In genomic region chr12:57276935-57277563, GRCh38 we compare ENCODE assay signal across 8 cellular contexts. TPM values are rescaled to one million over a fixed set of nuclear protein-coding genes. Genes with fewer than 3 reads are reported as not detected.
A peak's percentile ranks its signal among the peaks of the same experiment; 100 is the strongest.
DNase-seq lines count a peak whose midpoint lies in the region; ATAC-seq, FAIRE-seq and TF ChIP-seq lines count a peak whose summit lies in the region.

No MANE protein-coding gene starts in this region.

- dilution Hi-C loops in keratinocyte (cut with MboI; ENCODE audit: extremely low pct_ligation_motif_present, low sequenced_read_pairs) = no loop called here

- no peaks in the 10 kb centered on the region for H3K9me1 ChIP-seq in keratinocyte (ENCODE audit: control insufficient read depth, extremely low read depth, insufficient read depth, low read length)

- H3K4me2 ChIP-seq in keratinocyte (ENCODE audit: control insufficient read depth, extremely low read depth, insufficient read depth, low read depth, low read length) = no peak overlapping the region

- FAIRE-seq in H54 (lab: Jason Lieb, UNC) = no peak
- no peak for FAIRE-seq in keratinocyte (lab: Jason Lieb, UNC)

- H3K79me2 ChIP-seq in keratinocyte (ENCODE audit: control insufficient read depth, insufficient read depth, low read length) = no peaks in the 10 kb centered on the region

- H3K4me1 ChIP-seq in keratinocyte (ENCODE audit: control insufficient read depth, extremely low read depth, insufficient read depth, low read length) = peaks cover 14% of the 10 kb centered on the region

- ATAC-seq in HG03135 (IDR thresholded peaks at IDR 0.05; ENCODE audit: unreplicated experiment) (no peak), HG02678 (IDR thresholded peaks at IDR 0.05; ENCODE audit: unreplicated experiment) (no peak), GM19467 (IDR thresholded peaks at IDR 0.05; ENCODE audit: unreplicated experiment) (no peak)

- TF ChIP-seq CTCF in BJ (IDR thresholded peaks at IDR 0.05; ENCODE audit: insufficient read depth, low read depth, low read length) (peak; percentile 61), WERI-Rb-1 (IDR thresholded peaks at IDR 0.05; ENCODE audit: low read depth, low read length) (peak; percentile 34), keratinocyte (optimal IDR thresholded peaks at IDR 0.05 in 1 of 3, IDR thresholded peaks at IDR 0.05 in 1 of 3, conservative IDR thresholded peaks at IDR 0.05 in 1 of 3; ENCODE audit: extremely low read depth in 1 of 3, insufficient read depth in 2 of 3, low read length in 3 of 3) (peak in 2 of 3 experiments; percentile 34 to 35)

- no peak for TF ChIP-seq POLR2A in H54 (IDR thresholded peaks at IDR 0.05; ENCODE audit: low read depth, low read length)

- CTCF ChIA-PET in BJ (lab: Yijun Ruan, JAX) = interaction anchor here (0.8 to 3.6 kb wide), 8 partner anchors 9 to 269 kb away, joined by 3 to 23 read pairs (median 6); no protein-coding TSS in a partner anchor

- DNase-seq in BJ (ENCODE audit: low read depth) = no peak
- peak; percentile 19 for DNase-seq in H54 (ENCODE audit: insufficient read length, low spot score)
- no peak for DNase-seq in WERI-Rb-1
- DNase-seq in keratinocyte (ENCODE audit: low read depth, low spot score) = no peak
- no peak for DNase-seq in NCI-H524 treated with DMSO at 0.1 percent for 48 hours (lab: John Stamatoyannopoulos, UW)

- peaks cover 4% of the 10 kb centered on the region; the same call in 1 of the 2 replicates for H3K36me3 ChIP-seq in BJ (ENCODE audit: control insufficient read depth, insufficient read depth, low read length)
- peaks cover 35% of the 10 kb centered on the region for H3K36me3 ChIP-seq in WERI-Rb-1
- peaks cover 3% of the 10 kb centered on the region in 2 experiments for H3K36me3 ChIP-seq in keratinocyte (ENCODE audit: control insufficient read depth in 2 of 2, extremely low read depth in 1 of 2, insufficient read depth in 2 of 2, low read length in 2 of 2)

- H3K9me3 ChIP-seq in WERI-Rb-1 (ENCODE audit: severe bottlenecking) = no peaks in the 10 kb centered on the region
- H3K9me3 ChIP-seq in keratinocyte (ENCODE audit: control insufficient read depth, low read depth, low read length) = no peaks in the 10 kb centered on the region

- H3K27ac ChIP-seq in WERI-Rb-1 = no peak overlapping the region
- H3K27ac ChIP-seq in keratinocyte (ENCODE audit: control insufficient read depth, insufficient read depth, low read length) = no peak overlapping the region

- POLR2A ChIA-PET in BJ (lab: Charles Lee) = interaction anchor here (0.5 to 0.7 kb wide), 2 partner anchors 64 to 110 kb away, joined by 3 to 7 read pairs; no protein-coding TSS in a partner anchor

- H3K9ac ChIP-seq in keratinocyte (ENCODE audit: control insufficient read depth, extremely low read depth, insufficient read depth, low read length) = no peak overlapping the region

- no peak overlapping the region for H3K4me3 ChIP-seq in BJ (ENCODE audit: low read depth, low read length)
- no peak overlapping the region for H3K4me3 ChIP-seq in WERI-Rb-1 (ENCODE audit: low read depth, low read length)
- H3K4me3 ChIP-seq in keratinocyte (ENCODE audit: control insufficient read depth in 2 of 3, extremely low read depth in 1 of 3, insufficient read depth in 2 of 3, low read depth in 1 of 3, low read length in 3 of 3) = no peak overlapping the region

- no peak overlapping the region for H2AFZ ChIP-seq in keratinocyte (ENCODE audit: control insufficient read depth, low read length)

- no peaks in the 10 kb centered on the region for H3K27me3 ChIP-seq in BJ (ENCODE audit: control insufficient read depth, insufficient read depth, low read length)
- no peaks in the 10 kb centered on the region for H3K27me3 ChIP-seq in WERI-Rb-1 (ENCODE audit: insufficient read depth, low read depth, severe bottlenecking)
- H3K27me3 ChIP-seq in keratinocyte (ENCODE audit: control insufficient read depth, extremely low read depth, insufficient read depth, low read length) = no peaks in the 10 kb centered on the region

- no peaks in the 10 kb centered on the region for H4K20me1 ChIP-seq in keratinocyte (ENCODE audit: control insufficient read depth, extremely low read depth, insufficient read depth, low read length)

RNA-seq across cellular contexts. Expression of gene STAC3, which starts 26.1 kb away (rescaled TPM):
- polyA plus RNA-seq in BJ (2011; rRNA removed) = 0.12 and 0.48 TPM in 2 replicates
- 0.62 and 0.67 TPM in 2 replicates for polyA minus RNA-seq in BJ (2011; rRNA and poly(A)+ RNA removed)
- polyA plus RNA-seq in keratinocyte = 0.27 to 0.94 TPM (median 0.62 TPM) in 3 replicates
- polyA plus RNA-seq in keratinocyte (2011; ENCODE audit: low read depth) = 2.1 TPM
- polyA plus RNA-seq in keratinocyte (2011; cell fraction: cytosol; rRNA removed) = 0.09 and 0.13 TPM in 2 replicates
- polyA plus RNA-seq in keratinocyte (2011; cell fraction: nucleus; rRNA removed) = 1.4 and 3.6 TPM in 2 replicates
- 0.33 and 1.1 TPM in 2 replicates for polyA plus RNA-seq in keratinocyte (2012; ENCODE audit: low replicate concordance)
- 1.4 TPM in 1 of 3 replicates, not detected in the others for polyA minus RNA-seq in keratinocyte
- not detected for polyA minus RNA-seq in keratinocyte (2011; cell fraction: cytosol; rRNA and poly(A)+ RNA removed)
- polyA minus RNA-seq in keratinocyte (2011; cell fraction: nucleus; rRNA and poly(A)+ RNA removed) = 2.2 TPM in 1 of 2 replicates, not detected in the other

RNA-seq across cellular contexts. Expression of gene SHMT2, which starts 47.5 kb away (rescaled TPM):
- polyA plus RNA-seq in BJ (2011; rRNA removed) (299 and 550 TPM in 2 replicates), keratinocyte (84.0 to 180 TPM (median 128 TPM) in 3 replicates)
- polyA minus RNA-seq in BJ (2011; rRNA and poly(A)+ RNA removed) = 213 and 403 TPM in 2 replicates
- polyA plus RNA-seq in keratinocyte (2011; ENCODE audit: low read depth) = 82.9 TPM
- 78.8 and 160 TPM in 2 replicates for polyA plus RNA-seq in keratinocyte (2011; cell fraction: cytosol; rRNA removed)
- polyA plus RNA-seq in keratinocyte (2011; cell fraction: nucleus; rRNA removed) = 115 and 120 TPM in 2 replicates
- 141 and 149 TPM in 2 replicates for polyA plus RNA-seq in keratinocyte (2012; ENCODE audit: low replicate concordance)
- polyA minus RNA-seq in keratinocyte = 138 to 210 TPM (median 151 TPM) in 3 replicates
- polyA minus RNA-seq in keratinocyte (2011; cell fraction: cytosol; rRNA and poly(A)+ RNA removed) = 125 TPM
- polyA minus RNA-seq in keratinocyte (2011; cell fraction: nucleus; rRNA and poly(A)+ RNA removed) = 64.8 and 69.3 TPM in 2 replicates
